18 cellular contexts compared by ENCODE assay signal in the genomic region with DNA sequence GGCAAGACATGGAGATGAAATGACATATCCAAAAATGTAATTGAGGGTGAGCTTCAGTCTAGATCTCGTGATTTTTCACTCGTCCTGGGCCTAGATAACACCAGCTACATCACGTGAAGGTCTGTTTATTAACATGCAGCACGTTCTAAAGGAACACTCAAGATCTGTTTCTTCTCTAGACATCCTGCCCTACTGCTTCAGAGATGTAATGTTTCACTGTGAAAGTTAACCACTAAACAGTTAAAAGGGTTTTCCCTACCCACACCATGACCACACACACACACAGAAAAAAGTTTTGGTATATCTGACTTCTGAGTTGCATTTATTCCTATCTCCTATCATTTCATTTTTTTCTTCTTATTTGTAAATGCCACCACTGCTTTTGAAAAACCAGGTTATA. TPM values are rescaled to one million over a fixed set of nuclear protein-coding genes. Genes with fewer than 3 reads are reported as not detected.
DNase-seq lines count a peak whose midpoint lies in the region; ATAC-seq lines count a peak whose summit lies in the region.
"Had no signal": no experiment of that assay in that cellular context is flagged by ENCODE, and none has a peak within 500 bp of the region (broad histone marks: within the 10 kb centered on the region; RNA-seq: fewer than 3 reads in every experiment).

No MANE protein-coding gene starts in this region.

- ATAC-seq in GM18517 (IDR thresholded peaks at IDR 0.05; ENCODE audit: unreplicated experiment) = peak; percentile 84
- ATAC-seq in GM21381 (IDR thresholded peaks at IDR 0.05; ENCODE audit: unreplicated experiment) = peak; percentile 91
- peak; percentile 89 for ATAC-seq in HG02938 (IDR thresholded peaks at IDR 0.05; ENCODE audit: unreplicated experiment)
- ATAC-seq in HG03460 (IDR thresholded peaks at IDR 0.05; ENCODE audit: unreplicated experiment) = peak; percentile 92
- ATAC-seq: left colon; naive thymus-derived CD8-positive, alpha-beta T cell; stimulated activated naive B cell treated with anti-CD40 and anti-IgM and Interleukin-4, amounts not matched to agents 10 μg/mL and 1 μg/mL and 100 μg/mL, for 72 hours had no signal

- no peak for DNase-seq in activated CD4-positive, alpha-beta T cell treated with anti-CD3 and anti-CD28 coated beads, Interleukin-2, amount 50 U/mL, for 4 hours
- DNase-seq in NCI-H187 treated with DMSO at 0.1 percent for 48 hours (lab: John Stamatoyannopoulos, UW) = no peak
- no peak for DNase-seq in dermis blood vessel endothelial cell
- DNase-seq in NCI-H748 (lab: John Stamatoyannopoulos, UW; ENCODE audit: unreplicated experiment) = no peak
- DNase-seq: activated CD4-positive, alpha-beta T cell treated with anti-CD3 and anti-CD28 coated beads, Interleukin-2, amount 50 U/mL, for 48 hours; activated gamma-delta T cell treated with Interleukin-2 at 50 U/mL for 16 hours; DMS79; glutamatergic neuron; left colon; naive thymus-derived CD8-positive, alpha-beta T cell; stimulated activated CD4-positive, alpha-beta T cell treated with anti-CD3 and anti-CD28 coated beads, Interleukin-2, amount 100 ng/mL, for 48 hours; stimulated activated naive B cell treated with anti-CD40 and anti-IgM and Interleukin-4, amounts not matched to agents 10 μg/mL and 1 μg/mL and 100 μg/mL, for 72 hours had no signal

RNA-seq across cellular contexts. Expression of a gene that starts 52.3 kb away (rescaled TPM):
- not detected in 2 replicates for total RNA-seq in dermis blood vessel endothelial cell
- total RNA-seq: B cell; naive thymus-derived CD8-positive, alpha-beta T cell; OCI-LY7 had no signal
